Comparison of ENCODE assay signal across 15 cellular contexts in the genomic region with DNA sequence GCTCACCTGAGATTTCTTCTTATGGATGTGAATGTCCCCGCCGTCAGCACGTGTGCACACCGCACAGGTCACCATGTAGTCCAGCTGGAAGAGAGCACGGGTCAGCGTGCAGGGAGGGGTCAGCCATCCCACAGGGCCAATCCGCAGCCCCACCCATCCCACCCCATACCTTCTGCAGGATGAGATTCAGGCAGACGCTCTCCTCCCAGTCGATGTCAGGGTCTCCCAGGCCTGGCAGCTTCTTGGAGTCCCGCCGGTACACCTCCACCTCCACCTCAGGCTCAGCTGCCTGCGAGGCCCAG. TPM values are rescaled to one million over a fixed set of nuclear protein-coding genes. Genes with fewer than 3 reads are reported as not detected.
A peak's percentile ranks its signal among the peaks of the same experiment; 100 is the strongest.
DNase-seq lines count a peak whose midpoint lies in the region; ATAC-seq and TF ChIP-seq lines count a peak whose summit lies in the region.
"Had no signal": no experiment of that assay in that cellular context is flagged by ENCODE, and none has a peak within 500 bp of the region (broad histone marks: within the 10 kb centered on the region; RNA-seq: fewer than 3 reads in every experiment).

No MANE protein-coding gene starts in this region.

- POLR2A ChIA-PET in CD8-positive, alpha-beta T cell (lab: Charles Lee), result no interaction called here
- POLR2A ChIA-PET in RWPE1 (lab: Yijun Ruan, JAX; ENCODE audit: low non-redundant PET), result no interaction called here

- peaks cover 23% of the 10 kb centered on the region for H3K36me3 Mint-ChIP-seq in CD4-positive, CD25-positive, alpha-beta regulatory T cell
- H3K36me3 Mint-ChIP-seq in CD8-positive, alpha-beta T cell, result peaks cover 57% of the 10 kb centered on the region
- H3K36me3 Mint-ChIP-seq in progenitor cell of endocrine pancreas (ENCODE audit: insufficient read depth), result no peaks in the 10 kb centered on the region

- peak overlapping the region in 2 of 3 donors; percentile 39 to 47 for H3K27ac Mint-ChIP-seq in CD4-positive, CD25-positive, alpha-beta regulatory T cell
- H3K27ac Mint-ChIP-seq in CD8-positive, alpha-beta T cell, result peak overlapping the region; percentile 49
- H3K27ac Mint-ChIP-seq in progenitor cell of endocrine pancreas, result peak overlapping the region; percentile 67

- no peak for DNase-seq in CD4-positive, CD25-positive, alpha-beta regulatory T cell
- DNase-seq in CD8-positive, alpha-beta T cell, result no peak
- DNase-seq in RWPE1 (ENCODE audit: low spot score), result no peak
- no peak for DNase-seq in progenitor cell of endocrine pancreas (ENCODE audit: low spot score, unreplicated experiment)
- DNase-seq in OCI-M2 (lab: John Stamatoyannopoulos, UW; ENCODE audit: unreplicated experiment), result no peak
- DNase-seq in anterior cingulate cortex (lab: John Stamatoyannopoulos, UW), result no peak
- DNase-seq: BE2C; Caco-2; CD8-positive, alpha-beta memory T cell; DND-41; GDM1 had no signal

- H3K27me3 Mint-ChIP-seq in CD4-positive, CD25-positive, alpha-beta regulatory T cell, result no peaks in the 10 kb centered on the region
- H3K27me3 Mint-ChIP-seq in CD8-positive, alpha-beta T cell (ENCODE audit: low read depth), result no peaks in the 10 kb centered on the region
- no peaks in the 10 kb centered on the region for H3K27me3 Mint-ChIP-seq in progenitor cell of endocrine pancreas
- H3K27me3 Mint-ChIP-seq: CD8-positive, alpha-beta memory T cell had no signal

- H3K4me1 Mint-ChIP-seq in CD4-positive, CD25-positive, alpha-beta regulatory T cell, result peaks cover 0 to 5% (median 4%) of the 10 kb centered on the region in 4 donors
- H3K4me1 Mint-ChIP-seq in CD8-positive, alpha-beta T cell (ENCODE audit: low read depth), result no peaks in the 10 kb centered on the region
- H3K4me1 Mint-ChIP-seq in progenitor cell of endocrine pancreas (ENCODE audit: low read depth), result peaks cover 9% of the 10 kb centered on the region

- no peak for ATAC-seq in CD4-positive, CD25-positive, alpha-beta regulatory T cell (ENCODE audit: low read depth in 2 of 2)
- no peak for ATAC-seq in CD8-positive, alpha-beta T cell
- no peak for ATAC-seq in GM21576 (IDR thresholded peaks at IDR 0.05; ENCODE audit: unreplicated experiment)
- ATAC-seq in GM21825 (IDR thresholded peaks at IDR 0.05; ENCODE audit: unreplicated experiment), result no peak
- ATAC-seq: A549 had no signal

- no peaks in the 10 kb centered on the region for H3K4me1 ChIP-seq in CD4-positive, CD25-positive, alpha-beta regulatory T cell (ENCODE audit: control insufficient read depth, insufficient read depth, low read length, poor library complexity, severe bottlenecking)
- no peaks in the 10 kb centered on the region for H3K4me1 ChIP-seq in CD8-positive, alpha-beta T cell (ENCODE audit: insufficient read depth, low read length)

- no peaks in the 10 kb centered on the region for H3K9me3 Mint-ChIP-seq in CD4-positive, CD25-positive, alpha-beta regulatory T cell
- no peaks in the 10 kb centered on the region for H3K9me3 Mint-ChIP-seq in CD8-positive, alpha-beta T cell
- H3K9me3 Mint-ChIP-seq in progenitor cell of endocrine pancreas (ENCODE audit: low read depth), result no peaks in the 10 kb centered on the region
- H3K9me3 Mint-ChIP-seq: CD8-positive, alpha-beta memory T cell had no signal

- H3K4me3 ChIP-seq in CD4-positive, CD25-positive, alpha-beta regulatory T cell (ENCODE audit: low read depth, low read length), result no peak overlapping the region
- no peak overlapping the region for H3K4me3 ChIP-seq in CD8-positive, alpha-beta T cell (ENCODE audit: low read depth, low read length)
- H3K4me3 ChIP-seq: A549 had no signal

- CTCF ChIA-PET in CD8-positive, alpha-beta T cell (lab: Charles Lee), result interaction anchor here (1.6 kb wide), 1 partner anchor 103 kb away, joined by 4 read pairs; no protein-coding TSS in a partner anchor
- CTCF ChIA-PET in RWPE1 (lab: Yijun Ruan, JAX), result no interaction called here

- H3K27ac ChIP-seq in CD4-positive, CD25-positive, alpha-beta regulatory T cell (ENCODE audit: insufficient read depth, low read length, poor library complexity, severe bottlenecking), result no peak overlapping the region
- no peak overlapping the region for H3K27ac ChIP-seq in CD8-positive, alpha-beta T cell (ENCODE audit: low read depth, low read length)
- H3K27ac ChIP-seq in RWPE1, result peak overlapping the region; percentile 40
- H3K27ac ChIP-seq: A549, C4-2B had no signal

- H3K27me3 ChIP-seq in CD4-positive, CD25-positive, alpha-beta regulatory T cell (ENCODE audit: control insufficient read depth, insufficient read depth, low read length), result no peaks in the 10 kb centered on the region
- H3K27me3 ChIP-seq in CD8-positive, alpha-beta T cell (ENCODE audit: insufficient read depth, low read length), result no peaks in the 10 kb centered on the region
- H3K27me3 ChIP-seq: BE2C had no signal

- peaks cover 9% of the 10 kb centered on the region for H3K36me3 ChIP-seq in CD4-positive, CD25-positive, alpha-beta regulatory T cell (ENCODE audit: control insufficient read depth, insufficient read depth, low read length)
- no peaks in the 10 kb centered on the region for H3K36me3 ChIP-seq in CD8-positive, alpha-beta T cell (ENCODE audit: insufficient read depth, low read length)

- intact Hi-C loops in CD8-positive, alpha-beta T cell (cut with DNase I, micrococcal nuclease), result no loop called here

- TF ChIP-seq CTCF in CD8-positive, alpha-beta T cell (IDR thresholded peaks at IDR 0.05), result no peak
- no peak for TF ChIP-seq CTCF in RWPE1 (conservative IDR thresholded peaks at IDR 0.05; ENCODE audit: low read depth)
- no peak for TF ChIP-seq CTCF in progenitor cell of endocrine pancreas (IDR thresholded peaks at IDR 0.05; ENCODE audit: unreplicated experiment)

- H3K9me3 ChIP-seq in CD4-positive, CD25-positive, alpha-beta regulatory T cell (ENCODE audit: control insufficient read depth in 2 of 2, low read length in 2 of 2), result no peaks in the 10 kb centered on the region
- no peaks in the 10 kb centered on the region for H3K9me3 ChIP-seq in CD8-positive, alpha-beta T cell (ENCODE audit: low read length)
- H3K9me3 ChIP-seq: A549, BE2C, Caco-2 had no signal

- H3K4me3 Mint-ChIP-seq in CD4-positive, CD25-positive, alpha-beta regulatory T cell, result peak overlapping the region in 1 of 4 donors; percentile 71
- no peak overlapping the region for H3K4me3 Mint-ChIP-seq in CD8-positive, alpha-beta T cell
- no peak overlapping the region for H3K4me3 Mint-ChIP-seq in progenitor cell of endocrine pancreas (ENCODE audit: low read depth)
- H3K4me3 Mint-ChIP-seq: CD8-positive, alpha-beta memory T cell had no signal

RNA-seq across cellular contexts. Expression of a gene that starts 35.1 kb away (rescaled TPM):
- total RNA-seq in CD4-positive, CD25-positive, alpha-beta regulatory T cell, result 21.3 TPM
- polyA plus RNA-seq in CD4-positive, CD25-positive, alpha-beta regulatory T cell, result 1 to 10 TPM in 2 of 4 donors, under 1 TPM in 2; 0.70 to 2.4 (median 1.4) TPM
- total RNA-seq in CD8-positive, alpha-beta T cell, result 10 to 100 TPM in 1 of 2 experiments, 1 to 10 TPM in 1; 6.6 to 11.7 TPM
- total RNA-seq in progenitor cell of endocrine pancreas, result 44.1 and 45.3 TPM in 2 replicates

RNA-seq across cellular contexts. Expression of a gene that starts 41.9 kb away (rescaled TPM):
- total RNA-seq in CD4-positive, CD25-positive, alpha-beta regulatory T cell, result 98.8 TPM
- 10 to 100 TPM; 52.0 to 70.1 (median 65.2) TPM for polyA plus RNA-seq in CD4-positive, CD25-positive, alpha-beta regulatory T cell
- 100 to 1,000 TPM; 133 to 134 TPM for total RNA-seq in CD8-positive, alpha-beta T cell
- 62.6 and 65.1 TPM in 2 replicates for total RNA-seq in progenitor cell of endocrine pancreas
